ENCODE assay signal across 8 cellular contexts in genomic region chr5:14155075-14155474, GRCh38. TPM values are rescaled to one million over a fixed set of nuclear protein-coding genes. Genes with fewer than 3 reads are reported as not detected.
DNase-seq lines count a peak whose midpoint lies in the region; ATAC-seq and TF ChIP-seq lines count a peak whose summit lies in the region.

No MANE protein-coding gene starts in this region.

- peak; percentile 62 for DNase-seq in GM12865 (ENCODE audit: low read depth)
- DNase-seq in esophagus muscularis mucosa (ENCODE audit: extremely low spot score), result no peak
- DNase-seq in middle frontal gyrus (ENCODE audit: extremely low spot score, low spot score), result no peak
- DNase-seq in activated CD8-positive, alpha-beta memory T cell treated with anti-CD3 and anti-CD28 coated beads for 24 hours, result no peak
- DNase-seq in effector CD4-positive, alpha-beta T cell, result no peak

- peak overlapping the region; percentile 77 to 87 (median 80) for H3K27ac ChIP-seq in esophagus muscularis mucosa (replicated peaks in 1 of 4)

- WGBS in esophagus muscularis mucosa, result 85% methylated on average over 1 of the region's 1 CpG

- peak overlapping the region; percentile 48 for H3K4me3 ChIP-seq in GM12865 (ENCODE audit: low read depth, low read length)
- H3K4me3 ChIP-seq in esophagus muscularis mucosa, result no peak overlapping the region

- H3K9me3 ChIP-seq in esophagus muscularis mucosa, result no peaks in the 10 kb centered on the region

- no peaks in the 10 kb centered on the region for H3K36me3 ChIP-seq in esophagus muscularis mucosa

- peaks cover 64 to 96% (median 87%) of the 10 kb centered on the region in 4 donors for H3K4me1 ChIP-seq in esophagus muscularis mucosa

- no peak for TF ChIP-seq EP300 in esophagus muscularis mucosa (IDR thresholded peaks at IDR 0.05)

- no peaks in the 10 kb centered on the region for H3K27me3 ChIP-seq in esophagus muscularis mucosa

- intact Hi-C loops in esophagus muscularis mucosa (cut with DNase I), result loop anchor here (5.0 kb wide), 1 partner anchor 42 kb away; no protein-coding TSS in a partner anchor

- no peak for TF ChIP-seq POLR2A in esophagus muscularis mucosa (IDR thresholded peaks at IDR 0.05; ENCODE audit: low read depth)

- peak; percentile 74 for ATAC-seq in GM21390 (IDR thresholded peaks at IDR 0.05; ENCODE audit: unreplicated experiment)
- ATAC-seq in HG03378 (IDR thresholded peaks at IDR 0.05; ENCODE audit: unreplicated experiment), result peak; percentile 63
- ATAC-seq in HG02970 (IDR thresholded peaks at IDR 0.05; ENCODE audit: low FRiP score, unreplicated experiment), result no peak

- TF ChIP-seq CTCF in GM12865 (IDR thresholded peaks at IDR 0.05; ENCODE audit: insufficient read depth, low read depth, low read length, missing control alignments), result no peak
- no peak for TF ChIP-seq CTCF in esophagus muscularis mucosa (IDR thresholded peaks at IDR 0.05)

RNA-seq across cellular contexts. Expression of gene TRIO, which starts 11.9 kb away (rescaled TPM):
- 100 to 1,000 TPM; 112 to 155 (median 145) TPM for total RNA-seq in esophagus muscularis mucosa
